ENCODE assay signal across 18 cellular contexts in the genomic region with DNA sequence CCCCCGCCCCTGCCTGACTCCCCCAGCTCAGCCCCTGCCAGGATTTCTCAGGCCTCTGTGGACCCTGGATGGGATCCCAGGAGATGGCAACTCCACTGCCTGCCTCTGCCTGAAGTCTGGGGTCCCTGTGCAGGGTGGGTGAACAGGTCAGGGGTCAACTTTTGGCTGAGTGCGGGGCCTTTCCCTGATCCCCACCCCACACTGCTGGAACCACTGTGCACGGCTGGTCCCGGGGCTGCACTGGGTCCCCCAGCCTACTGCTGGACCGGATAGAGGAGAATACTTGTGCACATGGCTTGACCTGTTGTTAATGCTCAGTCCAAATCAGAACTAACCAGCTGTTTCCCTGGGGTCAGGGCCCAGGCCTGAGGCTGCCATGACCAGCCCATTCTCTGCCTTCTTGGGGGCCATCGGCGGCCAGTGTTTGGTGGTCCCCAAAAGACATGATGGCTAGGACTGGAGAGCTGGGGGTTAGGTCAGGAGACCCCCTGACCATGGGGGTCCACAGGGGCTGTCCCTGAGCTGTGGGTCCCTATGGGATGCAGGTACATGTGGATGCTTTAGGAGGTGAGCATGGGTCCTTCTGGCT.
"Had no signal": no experiment of that assay in that cellular context is flagged by ENCODE, and none has a peak within 500 bp of the region (broad histone marks: within the 10 kb centered on the region; RNA-seq: fewer than 3 reads in every experiment).

No MANE protein-coding gene starts in this region.

- DNase-seq: effector memory CD8-positive, alpha-beta T cell; erythroblast; esophagus squamous epithelium; foreskin melanocyte; hypothalamus; immature natural killer cell; islet precursor cell; left ventricle myocardium superior; mesenchymal stem cell; midbrain; naive thymus-derived CD8-positive, alpha-beta T cell; stimulated activated CD4-positive, alpha-beta T cell treated with anti-CD3 and anti-CD28 coated beads, Interleukin-2, amount 100 ng/mL, for 24 hours; stimulated activated CD4-positive, alpha-beta T cell treated with anti-CD3 and anti-CD28 coated beads, Interleukin-4, amount 100 ng/mL, for 24 hours; stimulated activated naive CD8-positive, alpha-beta T cell treated with anti-CD3 and anti-CD28 coated beads, Interleukin-15, Interleukin-2, amounts not matched to agents 100 U/mL and 50 U/mL, for 24 hours; substantia nigra had no signal

- H3K4me1 Mint-ChIP-seq: central memory CD8-positive, alpha-beta T cell; stimulated activated effector memory CD8-positive, alpha-beta T cell treated with anti-CD3 and anti-CD28 coated beads, Interleukin-12 subunit alpha, Interleukin-12 subunit beta, amount 100 ng/mL, for 72 hours had no signal

- H3K4me3 Mint-ChIP-seq: central memory CD8-positive, alpha-beta T cell had no signal

- H3K36me3 Mint-ChIP-seq: immature natural killer cell; naive thymus-derived CD8-positive, alpha-beta T cell; stimulated activated effector memory CD8-positive, alpha-beta T cell treated with anti-CD3 and anti-CD28 coated beads, Interleukin-12 subunit alpha, Interleukin-12 subunit beta, amount 100 ng/mL, for 72 hours had no signal

- H3K9me3 Mint-ChIP-seq: central memory CD8-positive, alpha-beta T cell; effector memory CD8-positive, alpha-beta T cell; naive thymus-derived CD8-positive, alpha-beta T cell; stimulated activated effector memory CD8-positive, alpha-beta T cell treated with anti-CD3 and anti-CD28 coated beads, Interleukin-12 subunit alpha, Interleukin-12 subunit beta, amount 100 ng/mL, for 72 hours had no signal

- H3K27me3 Mint-ChIP-seq: central memory CD8-positive, alpha-beta T cell; effector memory CD8-positive, alpha-beta T cell had no signal

- ATAC-seq: effector memory CD8-positive, alpha-beta T cell; left ventricle myocardium superior; naive thymus-derived CD8-positive, alpha-beta T cell; sciatic nerve; stimulated activated effector memory CD8-positive, alpha-beta T cell treated with anti-CD3 and anti-CD28 coated beads, Interleukin-12 subunit alpha, Interleukin-12 subunit beta, amount 100 ng/mL, for 72 hours; stimulated activated naive CD8-positive, alpha-beta T cell treated with anti-CD3 and anti-CD28 coated beads, Interleukin-15, Interleukin-2, amounts not matched to agents 100 U/mL and 50 U/mL, for 24 hours had no signal

- H3K27ac Mint-ChIP-seq: stimulated activated effector memory CD8-positive, alpha-beta T cell treated with anti-CD3 and anti-CD28 coated beads, Interleukin-12 subunit alpha, Interleukin-12 subunit beta, amount 100 ng/mL, for 72 hours had no signal
